Comparison of ENCODE assay signal across 2 cellular contexts in the genomic region with DNA sequence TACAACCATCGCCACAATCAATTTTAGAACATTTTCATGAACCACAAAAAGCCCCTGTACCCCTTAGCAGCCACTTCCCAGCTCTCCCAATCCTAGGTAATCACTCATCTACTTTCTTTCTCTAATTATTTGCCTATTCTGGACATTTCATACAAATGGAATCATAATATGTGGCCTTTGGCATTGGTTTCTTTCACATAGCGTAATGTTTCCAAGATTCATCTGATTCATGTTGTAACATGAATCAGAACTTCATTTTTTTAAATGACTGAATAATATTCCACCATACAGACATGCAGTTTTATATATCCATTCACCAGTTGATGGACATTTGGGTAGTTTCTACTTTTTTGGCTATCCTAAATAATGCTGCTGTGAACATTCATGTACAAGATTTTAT.
TF ChIP-seq lines count a peak whose summit lies in the region.

No MANE protein-coding gene starts in this region.

TF ChIP-seq in SK-N-SH, 30 proteins besides CTCF, POLR2A, EP300 and RAD21:
- TF ChIP-seq POLR2AphosphoS5 (IDR thresholded peaks at IDR 0.05; ENCODE audit: low read depth, low read length) (no peak), MAX (IDR thresholded peaks at IDR 0.05; ENCODE audit: low read depth) (no peak), MEF2A (IDR thresholded peaks at IDR 0.05; ENCODE audit: borderline replicate concordance, low read depth) (no peak), ELF1 (IDR thresholded peaks at IDR 0.05) (no peak), NRF1 (IDR thresholded peaks at IDR 0.05; ENCODE audit: low read depth, low read length) (no peak), JUND (IDR thresholded peaks at IDR 0.05) (no peak), NFIC (IDR thresholded peaks at IDR 0.05; ENCODE audit: borderline replicate concordance) (no peak), RXRA (IDR thresholded peaks at IDR 0.05; ENCODE audit: borderline replicate concordance, low read depth) (no peak), CHD2 (IDR thresholded peaks at IDR 0.05; ENCODE audit: low read length, partially characterized antibody) (no peak), FOSL2 (IDR thresholded peaks at IDR 0.05; ENCODE audit: borderline replicate concordance, low read depth) (no peak), GABPA (IDR thresholded peaks at IDR 0.05; ENCODE audit: low read depth) (no peak), TCF12 (IDR thresholded peaks at IDR 0.05) (no peak), FOXM1 (IDR thresholded peaks at IDR 0.05; ENCODE audit: low read depth) (no peak), EZH2phosphoT487 (IDR thresholded peaks at IDR 0.05; ENCODE audit: borderline replicate concordance, low read depth) (no peak)
- TF ChIP-seq, protein P1, sequence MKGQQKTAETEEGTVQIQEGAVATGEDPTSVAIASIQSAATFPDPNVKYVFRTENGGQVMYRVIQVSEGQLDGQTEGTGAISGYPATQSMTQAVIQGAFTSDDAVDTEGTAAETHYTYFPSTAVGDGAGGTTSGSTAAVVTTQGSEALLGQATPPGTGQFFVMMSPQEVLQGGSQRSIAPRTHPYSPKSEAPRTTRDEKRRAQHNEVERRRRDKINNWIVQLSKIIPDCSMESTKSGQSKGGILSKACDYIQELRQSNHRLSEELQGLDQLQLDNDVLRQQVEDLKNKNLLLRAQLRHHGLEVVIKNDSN (IDR thresholded peaks at IDR 0.05; ENCODE audit: borderline replicate concordance, low read depth): no peak
- TF ChIP-seq, protein P2, sequence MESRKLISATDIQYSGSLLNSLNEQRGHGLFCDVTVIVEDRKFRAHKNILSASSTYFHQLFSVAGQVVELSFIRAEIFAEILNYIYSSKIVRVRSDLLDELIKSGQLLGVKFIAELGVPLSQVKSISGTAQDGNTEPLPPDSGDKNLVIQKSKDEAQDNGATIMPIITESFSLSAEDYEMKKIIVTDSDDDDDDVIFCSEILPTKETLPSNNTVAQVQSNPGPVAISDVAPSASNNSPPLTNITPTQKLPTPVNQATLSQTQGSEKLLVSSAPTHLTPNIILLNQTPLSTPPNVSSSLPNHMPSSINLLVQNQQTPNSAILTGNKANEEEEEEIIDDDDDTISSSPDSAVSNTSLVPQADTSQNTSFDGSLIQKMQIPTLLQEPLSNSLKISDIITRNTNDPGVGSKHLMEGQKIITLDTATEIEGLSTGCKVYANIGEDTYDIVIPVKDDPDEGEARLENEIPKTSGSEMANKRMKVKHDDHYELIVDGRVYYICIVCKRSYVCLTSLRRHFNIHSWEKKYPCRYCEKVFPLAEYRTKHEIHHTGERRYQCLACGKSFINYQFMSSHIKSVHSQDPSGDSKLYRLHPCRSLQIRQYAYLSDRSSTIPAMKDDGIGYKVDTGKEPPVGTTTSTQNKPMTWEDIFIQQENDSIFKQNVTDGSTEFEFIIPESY (IDR thresholded peaks at IDR 0.05; ENCODE audit: borderline replicate concordance, low read depth): no peak
TF ChIP-seq in SK-N-SH: peak in this region for 0.

TF ChIP-seq in SK-N-SH treated with all-trans-retinoic acid at 6 μM for 48 hours, 23 proteins besides CTCF, POLR2A, EP300 and RAD21:
- TF ChIP-seq BACH2 (CRISPR knock-in tag; IDR thresholded peaks at IDR 0.05; ENCODE audit: borderline replicate concordance): no peak
- TF ChIP-seq SNAI2 (CRISPR knock-in tag; IDR thresholded peaks at IDR 0.05): no peak
- TF ChIP-seq ZFP30 (CRISPR knock-in tag; IDR thresholded peaks at IDR 0.05): no peak
- no peak for TF ChIP-seq ARNTL (CRISPR knock-in tag; IDR thresholded peaks at IDR 0.05; ENCODE audit: borderline replicate concordance, low read depth)
- no peak for TF ChIP-seq RARB (CRISPR knock-in tag; IDR thresholded peaks at IDR 0.05)
- no peak for TF ChIP-seq ESRRG (CRISPR knock-in tag; IDR thresholded peaks at IDR 0.05)
- TF ChIP-seq TSHZ2 (CRISPR knock-in tag; IDR thresholded peaks at IDR 0.05): no peak
- no peak for TF ChIP-seq ZNF8 (CRISPR knock-in tag; IDR thresholded peaks at IDR 0.05)
- no peak for TF ChIP-seq TOX (CRISPR knock-in tag; IDR thresholded peaks at IDR 0.05; ENCODE audit: borderline replicate concordance)
- no peak for TF ChIP-seq PATZ1 (CRISPR knock-in tag; IDR thresholded peaks at IDR 0.05; ENCODE audit: borderline replicate concordance)
- no peak for TF ChIP-seq OSR1 (CRISPR knock-in tag; IDR thresholded peaks at IDR 0.05)
- no peak for TF ChIP-seq CSDC2 (CRISPR knock-in tag; IDR thresholded peaks at IDR 0.05)
- TF ChIP-seq POU6F1 (CRISPR knock-in tag; IDR thresholded peaks at IDR 0.05; ENCODE audit: borderline replicate concordance, low read depth): no peak
- no peak for TF ChIP-seq ZC3H10 (CRISPR knock-in tag; IDR thresholded peaks at IDR 0.05)
- no peak for TF ChIP-seq GLIS3 (CRISPR knock-in tag; IDR thresholded peaks at IDR 0.05)
- TF ChIP-seq TCF4 (CRISPR knock-in tag; IDR thresholded peaks at IDR 0.05; ENCODE audit: borderline replicate concordance): no peak
- no peak for TF ChIP-seq PPARA (CRISPR knock-in tag; IDR thresholded peaks at IDR 0.05; ENCODE audit: borderline replicate concordance)
- no peak for TF ChIP-seq CREB5 (CRISPR knock-in tag; IDR thresholded peaks at IDR 0.05; ENCODE audit: low read depth)
- no peak for TF ChIP-seq ZNF70 (CRISPR knock-in tag; IDR thresholded peaks at IDR 0.05)
- no peak for TF ChIP-seq ZFP3 (CRISPR knock-in tag; IDR thresholded peaks at IDR 0.05)
